Comparison of ENCODE assay signal across 9 cellular contexts in the genomic region with DNA sequence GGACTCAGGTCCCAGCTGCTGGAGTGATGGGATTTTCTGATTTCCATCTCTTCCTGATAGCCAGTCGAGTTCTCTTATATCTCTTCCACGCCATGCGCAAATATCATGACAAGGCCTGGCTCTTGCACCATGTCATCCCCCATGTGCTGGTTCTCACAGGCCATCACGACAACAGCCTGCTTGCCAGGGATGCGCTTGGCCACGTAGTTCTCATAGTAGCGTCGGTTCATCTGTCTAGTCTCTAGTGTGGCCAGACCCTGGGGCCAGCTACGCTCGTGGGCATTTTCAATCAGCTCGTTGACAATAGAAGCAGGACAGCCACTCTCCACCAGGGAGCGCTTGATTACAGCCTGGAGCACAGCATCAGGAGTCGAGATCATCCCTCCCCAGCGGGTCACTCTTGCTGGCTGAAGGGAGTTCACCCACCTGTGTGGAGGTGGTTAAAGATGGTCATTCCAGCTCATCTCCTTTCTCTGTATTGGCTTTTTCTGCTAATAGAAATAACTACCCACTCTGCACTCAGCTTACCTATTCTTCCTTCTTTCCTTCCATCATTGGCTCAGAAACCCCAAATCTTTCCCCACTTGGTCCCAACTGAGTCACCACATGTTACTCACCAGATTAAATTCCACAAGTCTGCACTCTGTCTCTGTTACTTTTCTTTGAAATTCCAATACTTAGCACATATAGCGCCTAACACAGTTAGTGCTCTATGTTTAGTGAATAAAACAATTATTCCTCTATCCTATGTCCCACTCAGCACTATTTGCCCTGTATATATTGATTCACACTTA. TPM values are rescaled to one million over a fixed set of nuclear protein-coding genes. Genes with fewer than 3 reads are reported as not detected.
DNase-seq lines count a peak whose midpoint lies in the region; ATAC-seq, FAIRE-seq and TF ChIP-seq lines count a peak whose summit lies in the region.
"Had no signal": no experiment of that assay in that cellular context is flagged by ENCODE, and none has a peak within 500 bp of the region (broad histone marks: within the 10 kb centered on the region; RNA-seq: fewer than 3 reads in every experiment).

No MANE protein-coding gene starts in this region.

- CTCF ChIA-PET in MCF 10A (lab: Yijun Ruan, JAX): interaction anchor here (0.5 to 11.0 kb wide), 15 partner anchors 8 to 405 kb away, joined by 3 to 83 read pairs (median 3); partner anchors contain the start of genes RNF41 and SMARCC2

- H3K9me3 Mint-ChIP-seq in MCF 10A (ENCODE audit: unreplicated experiment): no peaks in the 10 kb centered on the region
- H3K9me3 Mint-ChIP-seq: immature natural killer cell had no signal

- no peaks in the 10 kb centered on the region for H3K9me3 ChIP-seq in thoracic aorta

- peak; percentile 45 to 49 for DNase-seq in AML-193 (lab: John Stamatoyannopoulos, UW)
- DNase-seq in GM12891 (ENCODE audit: insufficient read length, low spot score): no peak
- DNase-seq in RPMI8226: peak; percentile 53
- DNase-seq in MCF 10A (ENCODE audit: unreplicated experiment): peak; percentile 54
- no peak for DNase-seq in left lobe of liver (ENCODE audit: low spot score)
- no peak for DNase-seq in thoracic aorta (ENCODE audit: low spot score)

- peak; percentile 90 for ATAC-seq in left lobe of liver
- no peak for ATAC-seq in thoracic aorta (ENCODE audit: insufficient number of reproducible peaks, low FRiP score, low read depth)
- ATAC-seq in GM19351 (IDR thresholded peaks at IDR 0.05; ENCODE audit: unreplicated experiment): no peak
- ATAC-seq in HG03280 (IDR thresholded peaks at IDR 0.05; ENCODE audit: unreplicated experiment): no peak

- no TSS peak for BruUV-seq in MCF 10A (replicated peaks; lab: Mats Ljungman, UMichigan)

- H3K27ac ChIP-seq in thoracic aorta: no peak overlapping the region

- H3K4me3 Mint-ChIP-seq in MCF 10A (ENCODE audit: unreplicated experiment): no peak overlapping the region
- H3K4me3 Mint-ChIP-seq: immature natural killer cell had no signal

- TF ChIP-seq CTCF in MCF 10A (IDR thresholded peaks at IDR 0.05; ENCODE audit: unreplicated experiment) (peak; percentile 28), thoracic aorta (IDR thresholded peaks at IDR 0.05) (peak; percentile 58)

- H3K4me1 ChIP-seq in thoracic aorta (ENCODE audit: control insufficient read depth in 1 of 2, low read depth in 2 of 2): no peaks in the 10 kb centered on the region

- TF ChIP-seq POLR2A in GM12891 (IDR thresholded peaks at IDR 0.05; ENCODE audit: low read depth, low read length): no peak

- POLR2A ChIA-PET in MCF 10A (lab: Yijun Ruan, JAX): interaction anchor here (0.6 to 2.8 kb wide), 4 partner anchors 9 to 51 kb away, joined by 3 to 25 read pairs (median 5); partner anchors contain the start of genes ANKRD52 and RNF41

- H3K4me3 ChIP-seq in thoracic aorta: no peak overlapping the region

- H3K27me3 ChIP-seq in thoracic aorta (replicated peaks; ENCODE audit: insufficient read depth): no peaks in the 10 kb centered on the region

- peak; percentile 33 for FAIRE-seq in GM12891 (lab: Jason Lieb, UNC)

- no peak overlapping the region for H3K27ac Mint-ChIP-seq in MCF 10A (ENCODE audit: low read depth, unreplicated experiment)

- H3K36me3 Mint-ChIP-seq in MCF 10A (ENCODE audit: insufficient read depth, unreplicated experiment): peaks cover 65% of the 10 kb centered on the region

- intact Hi-C loops in MCF 10A (cut with micrococcal nuclease): no loop called here

- no peaks in the 10 kb centered on the region for H3K27me3 Mint-ChIP-seq in MCF 10A (ENCODE audit: insufficient read depth, unreplicated experiment)

- peaks cover 64% of the 10 kb centered on the region for H3K36me3 ChIP-seq in thoracic aorta

- H3K4me1 Mint-ChIP-seq in MCF 10A (ENCODE audit: insufficient read depth, unreplicated experiment): peaks cover 5% of the 10 kb centered on the region

TF ChIP-seq in GM12891, 5 proteins besides CTCF, POLR2A, EP300 and RAD21:
- TF ChIP-seq PAX5 (IDR thresholded peaks at IDR 0.05; ENCODE audit: insufficient read depth, low read length, severe bottlenecking) (no peak), SPI1 (IDR thresholded peaks at IDR 0.05; ENCODE audit: low read depth, low read length) (no peak), POU2F2 (IDR thresholded peaks at IDR 0.05; ENCODE audit: low read depth, low read length) (no peak), TAF1 (IDR thresholded peaks at IDR 0.05; ENCODE audit: low read depth, low read length) (no peak), POLR2AphosphoS5 (IDR thresholded peaks at IDR 0.05; ENCODE audit: low read depth, low read length) (no peak)

RNA-seq across cellular contexts. Expression of gene RNF41, which starts 15.2 kb away (rescaled TPM):
- polyA plus RNA-seq in GM12891 (2012; ENCODE audit: low read depth, missing spikeins): 14.9 TPM
- 92.1 and 108 TPM in 2 replicates for total RNA-seq in MCF 10A (2022)
- total RNA-seq in left lobe of liver: 13.2 TPM
- 10 to 100 TPM; 66.6 to 76.5 TPM for total RNA-seq in thoracic aorta

RNA-seq across cellular contexts. Expression of gene SMARCC2, which starts 17.3 kb away (rescaled TPM):
- 35.4 TPM for polyA plus RNA-seq in GM12891 (2012; ENCODE audit: low read depth, missing spikeins)
- total RNA-seq in MCF 10A (2022): 52.1 and 57.0 TPM in 2 replicates
- total RNA-seq in left lobe of liver: 27.6 TPM
- total RNA-seq in thoracic aorta: 100 to 1,000 TPM in 1 of 2 donors, 10 to 100 TPM in 1; 68.6 to 109 TPM

RNA-seq across cellular contexts. Expression of gene NABP2, which starts 17.6 kb away (rescaled TPM):
- polyA plus RNA-seq in GM12891 (2012; ENCODE audit: low read depth, missing spikeins): 39.2 TPM
- total RNA-seq in MCF 10A (2022): 53.3 and 56.2 TPM in 2 replicates
- total RNA-seq in left lobe of liver: 16.0 TPM
- total RNA-seq in thoracic aorta: 10 to 100 TPM in 1 of 2 donors, 1 to 10 TPM in 1; 8.7 to 17.2 TPM

RNA-seq across cellular contexts. Expression of gene SLC39A5, which starts 23.3 kb away (rescaled TPM):
- polyA plus RNA-seq in GM12891 (2012; ENCODE audit: low read depth, missing spikeins): 0.24 TPM
- total RNA-seq in MCF 10A (2022) (not detected in 2 replicates), left lobe of liver (227 TPM), thoracic aorta (not detected)
- polyA plus RNA-seq: immature natural killer cell had no signal

RNA-seq across cellular contexts. Expression of gene MYL6, which starts 48.4 kb away (rescaled TPM):
- polyA plus RNA-seq in GM12891 (2012; ENCODE audit: low read depth, missing spikeins): 1,391 TPM
- total RNA-seq in MCF 10A (2022) (716 and 997 TPM in 2 replicates), left lobe of liver (376 TPM), thoracic aorta (1,000 to 10,000 TPM; 1,762 to 3,064 TPM)

Comparison
In these comparisons a context has a peak if more than half of its experiments do, and no peak if none do; other contexts are left out.
1. DNase-seq: peak in AML-193 (2 of 2), RPMI8226 (single experiment) and MCF 10A (single experiment); none in GM12891 (single experiment), left lobe of liver (single experiment) and thoracic aorta (single experiment).